Comparison of ENCODE assay signal across 8 cellular contexts in genomic region chr5:96687812-96688453, GRCh38. TPM values are rescaled to one million over a fixed set of nuclear protein-coding genes. Genes with fewer than 3 reads are reported as not detected.
DNase-seq lines count a peak whose midpoint lies in the region; ATAC-seq, FAIRE-seq and TF ChIP-seq lines count a peak whose summit lies in the region.

No MANE protein-coding gene starts in this region.

- no peaks in the 10 kb centered on the region for H3K9me3 Mint-ChIP-seq in activated naive CD8-positive, alpha-beta T cell (ENCODE audit: low read depth)

- 37% methylated on average over 5 of the region's 5 CpGs for WGBS in right cardiac atrium
- WGBS in stomach, 5 donors: 34 to 52% (median 36%) methylated on average over 5 of the region's 5 CpGs

- peak overlapping the region; percentile 72 for H3K27ac Mint-ChIP-seq in activated naive CD8-positive, alpha-beta T cell

- H3K4me3 ChIP-seq in GM12864 (ENCODE audit: low read depth, low read length) (no peak overlapping the region), right cardiac atrium (ENCODE audit: low read length) (no peak overlapping the region), stomach (no peak overlapping the region)

- H3K4me1 Mint-ChIP-seq in activated naive CD8-positive, alpha-beta T cell (ENCODE audit: low read depth): peaks cover 17% of the 10 kb centered on the region

- H3K27me3 ChIP-seq in right cardiac atrium (ENCODE audit: control insufficient read depth, insufficient read depth) (no peaks in the 10 kb centered on the region), stomach (no peaks in the 10 kb centered on the region)

- H3K36me3 Mint-ChIP-seq in activated naive CD8-positive, alpha-beta T cell: peaks cover 2% of the 10 kb centered on the region

- no peaks in the 10 kb centered on the region for H3K27me3 Mint-ChIP-seq in activated naive CD8-positive, alpha-beta T cell

- no peak for DNase-seq in GM12864 (ENCODE audit: low read depth)
- peak; percentile 16 for DNase-seq in NCI-H1092 (lab: John Stamatoyannopoulos, UW)
- no peak for DNase-seq in right cardiac atrium
- no peak for DNase-seq in stomach

- TF ChIP-seq CTCF in GM12864 (IDR thresholded peaks at IDR 0.05; ENCODE audit: low read depth, low read length, missing control alignments) (peak; percentile 48), stomach (IDR thresholded peaks at IDR 0.05) (peak in 5 of 7 experiments; percentile 31 to 60 (median 53))

- intact Hi-C loops in right cardiac atrium (cut with DNase I) (loop anchor here in 1 of 4 donors (10.0 kb wide), 1 partner anchor 73 kb away; no protein-coding TSS in a partner anchor), stomach (cut with DNase I; ENCODE audit: low total_unique reads) (loop anchor here (10.0 kb wide), 1 partner anchor 73 kb away; no protein-coding TSS in a partner anchor)

- H3K9me3 ChIP-seq in right cardiac atrium (ENCODE audit: control insufficient read depth, low read length) (no peaks in the 10 kb centered on the region), stomach (no peaks in the 10 kb centered on the region)

- peak; percentile 91 for FAIRE-seq in A204.1 (lab: Jason Lieb, UNC)

- H3K36me3 ChIP-seq in stomach: peaks cover 0 to 8% (median 7%) of the 10 kb centered on the region in 4 donors

- no peak overlapping the region for H3K27ac ChIP-seq in right cardiac atrium (ENCODE audit: low read length)
- no peak overlapping the region for H3K27ac ChIP-seq in stomach

- TF ChIP-seq POLR2A in stomach (IDR thresholded peaks at IDR 0.05): no peak

- no peak for TF ChIP-seq EP300 in stomach (IDR thresholded peaks at IDR 0.05)

- H3K4me1 ChIP-seq in right cardiac atrium (ENCODE audit: control insufficient read depth, insufficient read depth, low read length) (no peaks in the 10 kb centered on the region), stomach (peaks cover 0 to 47% (median 7%) of the 10 kb centered on the region in 4 donors)

- no peak overlapping the region for H3K4me3 Mint-ChIP-seq in activated naive CD8-positive, alpha-beta T cell

- ATAC-seq in HG02588 (IDR thresholded peaks at IDR 0.05; ENCODE audit: unreplicated experiment) (peak; percentile 77), right cardiac atrium (peak; percentile 82 to 84), GM19463 (IDR thresholded peaks at IDR 0.05; ENCODE audit: unreplicated experiment) (no peak)

RNA-seq across cellular contexts. Expression of gene CAST, which starts 25.8 kb away (rescaled TPM):
- 100 to 1,000 TPM; 445 to 594 (median 567) TPM for total RNA-seq in right cardiac atrium
- 222 TPM for polyA plus RNA-seq in right cardiac atrium
- total RNA-seq in stomach: 100 to 1,000 TPM; 194 to 458 (median 237) TPM
- 10 to 100 TPM; 54.0 to 73.9 (median 69.4) TPM for polyA plus RNA-seq in stomach
